Comparison of ENCODE assay signal across 26 cellular contexts in the genomic region with DNA sequence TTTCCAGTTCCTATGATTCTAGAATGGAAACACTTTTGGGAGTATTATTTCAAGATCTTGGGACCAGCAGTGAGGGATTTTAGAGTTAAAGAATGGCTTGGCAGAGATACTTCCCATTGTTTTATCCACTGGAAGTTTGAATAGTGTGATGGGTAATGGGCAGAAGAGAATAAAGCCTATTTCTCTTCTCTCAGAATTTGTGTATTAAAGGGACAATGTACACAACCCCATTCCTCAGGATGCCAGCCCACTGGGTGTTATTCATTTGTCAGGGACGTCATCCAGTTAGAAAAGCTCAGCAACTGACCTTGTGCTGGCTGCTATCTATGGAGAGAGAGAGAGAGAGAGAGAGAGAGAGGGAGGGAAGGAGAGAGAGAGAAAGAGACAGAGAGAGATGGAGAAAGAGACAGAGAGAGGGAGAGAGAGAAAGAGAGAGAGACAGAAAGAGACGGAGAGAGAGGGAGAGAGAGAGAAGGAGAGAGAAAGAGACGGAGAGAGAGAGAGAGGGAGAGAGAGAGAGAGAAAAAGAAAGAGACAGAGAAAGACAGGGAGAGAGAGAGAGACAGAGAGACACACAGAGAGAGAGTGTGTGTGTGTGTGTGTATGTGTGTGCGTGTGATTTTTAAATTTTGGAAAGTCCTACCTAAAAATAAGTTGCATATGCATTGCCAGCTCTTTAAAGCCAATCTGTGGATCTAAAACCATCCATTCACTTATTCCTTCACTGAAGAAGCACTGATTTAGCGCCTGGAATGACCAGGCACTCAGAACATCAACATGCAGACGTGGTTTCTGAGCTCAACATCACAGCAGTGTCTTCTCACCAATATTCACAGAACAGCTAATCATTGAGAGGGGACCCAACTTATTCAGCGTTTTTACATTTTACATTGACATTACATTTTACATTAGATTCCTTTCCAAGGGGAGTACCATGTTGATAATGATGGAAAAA.
"Had no signal": no experiment of that assay in that cellular context is flagged by ENCODE, and none has a peak within 500 bp of the region (broad histone marks: within the 10 kb centered on the region; RNA-seq: fewer than 3 reads in every experiment).

No MANE protein-coding gene starts in this region.

- H3K27ac ChIP-seq: adrenal gland, ascending aorta, cardiac muscle cell, epithelial cell of prostate, esophagus squamous epithelium, heart right ventricle, ovary, prostate gland, sigmoid colon, suprapubic skin, tibial nerve had no signal

- DNase-seq: activated CD4-positive, alpha-beta T cell treated with anti-CD3 and anti-CD28 coated beads for 48 hours; activated CD4-positive, alpha-beta T cell treated with anti-CD3 and anti-CD28 coated beads, Interleukin-2, amount 50 U/mL, for 48 hours; activated CD4-positive, CD25-positive, alpha-beta regulatory T cell; activated CD8-positive, alpha-beta memory T cell treated with anti-CD3 and anti-CD28 coated beads for 24 hours; activated effector memory CD4-positive, alpha-beta T cell treated with anti-CD3 and anti-CD28 coated beads, Interleukin-2, amount 50 U/mL, for 16 hours; activated naive CD4-positive, alpha-beta T cell treated with anti-CD3 and anti-CD28 coated beads for 36 hours; activated naive CD8-positive, alpha-beta T cell treated with anti-CD3 and anti-CD28 coated beads for 36 hours; adrenal gland; dermis blood vessel endothelial cell; effector CD8-positive, alpha-beta T cell; esophagus squamous epithelium; heart right ventricle; left ventricle myocardium superior; naive thymus-derived CD4-positive, alpha-beta T cell; ovary; sigmoid colon; small intestine; stimulated activated CD4-positive, alpha-beta T cell treated with anti-CD3 and anti-CD28 coated beads, Interleukin-4, amount 100 ng/mL, for 24 hours; stimulated activated naive CD8-positive, alpha-beta T cell treated with anti-CD3 and anti-CD28 coated beads, Interleukin-15, amount 100 ng/mL, for 72 hours; T-helper 1 cell had no signal
